In genomic region chr17:8439681-8440080, GRCh38 we compare ENCODE assay signal across 1 cellular context.
TF ChIP-seq lines count a peak whose summit lies in the region.

No MANE protein-coding gene starts in this region.

TF ChIP-seq in K562, 482 proteins besides CTCF, POLR2A, EP300 and RAD21:
- TF ChIP-seq PBX2 (CRISPR knock-in tag; IDR thresholded peaks at IDR 0.05; ENCODE audit: low read depth), result no peak
- TF ChIP-seq PBX2 (tag; conservative IDR thresholded peaks at IDR 0.05; ENCODE audit: low read depth), result no peak
- peak; percentile 53; the same call in 1 of the 2 replicates for TF ChIP-seq ESRRA (IDR thresholded peaks at IDR 0.05; ENCODE audit: borderline replicate concordance, low read depth)
